In genomic region chr3:107701299-107701698, GRCh38 we compare ENCODE assay signal across 1 cellular context.
TF ChIP-seq lines count a peak whose summit lies in the region.

No MANE protein-coding gene starts in this region.

TF ChIP-seq in neural cell, 6 proteins besides CTCF, POLR2A, EP300 and RAD21 (continued from another document):
- TF ChIP-seq MXI1 (conservative IDR thresholded peaks at IDR 0.05; ENCODE audit: poor library complexity, severe bottlenecking): no peak
